In genomic region chr22:43731986-43732385, GRCh38 we compare ENCODE assay signal across 26 cellular contexts.
"Had no signal": no experiment of that assay in that cellular context is flagged by ENCODE, and none has a peak within 500 bp of the region (broad histone marks: within the 10 kb centered on the region; RNA-seq: fewer than 3 reads in every experiment).

No MANE protein-coding gene starts in this region.

- H3K4me3 ChIP-seq: coronary artery, left lung, lung, right atrium auricular region, upper lobe of left lung had no signal

- H3K36me3 Mint-ChIP-seq: activated naive CD8-positive, alpha-beta T cell treated with anti-CD3 and anti-CD28 coated beads for 36 hours; natural killer cell treated with Interleukin-12 subunit alpha and Interleukin-12 subunit beta and Interleukin-15 and Interleukin-18, amount 100 ng/mL, for 72 hours; WTC11 had no signal

- H3K9me3 Mint-ChIP-seq: activated T-cell treated with anti-CD3 and anti-CD28 coated beads, Interleukin-2, amount 50 U/mL, for 4 hours; activated T-helper 2 cell treated with anti-CD3 and anti-CD28 coated beads, Interferon-gamma antibody, Interleukin-2, Interleukin-4, amounts not matched to agents 10 μg/mL and 5 μg/mL and 100 μg/mL, durations not matched to agents 14 hours and 24 hours and 36 hours; natural killer cell treated with Interleukin-12 subunit alpha and Interleukin-12 subunit beta and Interleukin-15 and Interleukin-18, amount 100 ng/mL, for 72 hours; T-helper 1 cell treated with Interleukin-12 subunit alpha and Interleukin-12 subunit beta and Interleukin-4 antibody, amounts not matched to agents 30 μg/mL and 1 μg/mL, for 36 hours had no signal

- H3K4me3 Mint-ChIP-seq: activated naive CD8-positive, alpha-beta T cell treated with anti-CD3 and anti-CD28 coated beads for 36 hours; activated T-cell treated with anti-CD3 and anti-CD28 coated beads, Interleukin-2, amount 50 U/mL, for 4 hours; natural killer cell treated with Interleukin-12 subunit alpha and Interleukin-12 subunit beta and Interleukin-15 and Interleukin-18, amount 100 ng/mL, for 72 hours; T-helper 1 cell treated with Interleukin-12 subunit alpha and Interleukin-12 subunit beta and Interleukin-4 antibody, amounts not matched to agents 30 μg/mL and 1 μg/mL, for 36 hours; WTC11 had no signal

- DNase-seq: activated CD4-positive, alpha-beta T cell treated with anti-CD3 and anti-CD28 coated beads, Interleukin-2, amount 50 U/mL, for 48 hours; activated CD8-positive, alpha-beta memory T cell treated with anti-CD3 and anti-CD28 coated beads, Interleukin-2, amount 50 U/mL, for 48 hours; activated naive CD4-positive, alpha-beta T cell; activated naive CD8-positive, alpha-beta T cell treated with anti-CD3 and anti-CD28 coated beads for 36 hours; activated T-cell treated with anti-CD3 and anti-CD28 coated beads, Interleukin-2, amount 50 U/mL, for 4 hours; amniotic stem cell; cerebellar nuclear complex; effector CD4-positive, alpha-beta T cell; erythroblast; glutamatergic neuron; hippocampal formation; kidney glomerular epithelial cell; left lung; midbrain; stimulated activated CD4-positive, alpha-beta T cell treated with anti-CD3 and anti-CD28 coated beads, Interleukin-4, amount 100 ng/mL, for 4 hours; stimulated activated naive CD8-positive, alpha-beta T cell treated with anti-CD3 and anti-CD28 coated beads, Interleukin-15, Interleukin-2, amounts not matched to agents 100 U/mL and 50 U/mL, for 24 hours; T1000; upper lobe of left lung had no signal

- H3K9me3 ChIP-seq: left lung, right atrium auricular region, upper lobe of left lung had no signal

- H3K27me3 ChIP-seq: left lung, right atrium auricular region, upper lobe of left lung had no signal

- H3K36me3 ChIP-seq: left lung, right atrium auricular region, upper lobe of left lung had no signal

- H3K27ac Mint-ChIP-seq: activated naive CD8-positive, alpha-beta T cell treated with anti-CD3 and anti-CD28 coated beads for 36 hours; activated T-helper 2 cell treated with anti-CD3 and anti-CD28 coated beads, Interferon-gamma antibody, Interleukin-2, Interleukin-4, amounts not matched to agents 10 μg/mL and 5 μg/mL and 100 μg/mL, durations not matched to agents 14 hours and 24 hours and 36 hours; natural killer cell treated with Interleukin-12 subunit alpha and Interleukin-12 subunit beta and Interleukin-15 and Interleukin-18, amount 100 ng/mL, for 72 hours; progenitor cell of endocrine pancreas; T-helper 1 cell treated with Interleukin-12 subunit alpha and Interleukin-12 subunit beta and Interleukin-4 antibody, amounts not matched to agents 30 μg/mL and 1 μg/mL, for 36 hours; WTC11 had no signal

- H3K4me1 Mint-ChIP-seq: activated naive CD8-positive, alpha-beta T cell treated with anti-CD3 and anti-CD28 coated beads for 36 hours; WTC11 had no signal

- H3K4me1 ChIP-seq: left lung, upper lobe of left lung had no signal

- ATAC-seq: activated T-cell treated with anti-CD3 and anti-CD28 coated beads, Interleukin-2, amount 50 U/mL, for 4 hours; left lung; natural killer cell treated with Interleukin-12 subunit alpha and Interleukin-12 subunit beta and Interleukin-15 and Interleukin-18, amount 100 ng/mL, for 72 hours; stimulated activated naive CD8-positive, alpha-beta T cell treated with anti-CD3 and anti-CD28 coated beads, Interleukin-15, Interleukin-2, amounts not matched to agents 100 U/mL and 50 U/mL, for 24 hours; WTC11 had no signal
